4 cellular contexts compared by ENCODE assay signal in genomic region chr11:8161609-8162304, GRCh38. TPM values are rescaled to one million over a fixed set of nuclear protein-coding genes. Genes with fewer than 3 reads are reported as not detected.
"Had no signal": no experiment of that assay in that cellular context is flagged by ENCODE, and none has a peak within 500 bp of the region (broad histone marks: within the 10 kb centered on the region; RNA-seq: fewer than 3 reads in every experiment).

No MANE protein-coding gene starts in this region.

RNA-seq across cellular contexts. Expression of gene RIC3, which starts 7.1 kb away (rescaled TPM):
- total RNA-seq: dermis blood vessel endothelial cell, endothelial cell of umbilical vein, glomerular endothelial cell, lung microvascular endothelial cell had no signal
- polyA plus RNA-seq: endothelial cell of umbilical vein had no signal
